Comparison of ENCODE assay signal across 28 cellular contexts in the genomic region with DNA sequence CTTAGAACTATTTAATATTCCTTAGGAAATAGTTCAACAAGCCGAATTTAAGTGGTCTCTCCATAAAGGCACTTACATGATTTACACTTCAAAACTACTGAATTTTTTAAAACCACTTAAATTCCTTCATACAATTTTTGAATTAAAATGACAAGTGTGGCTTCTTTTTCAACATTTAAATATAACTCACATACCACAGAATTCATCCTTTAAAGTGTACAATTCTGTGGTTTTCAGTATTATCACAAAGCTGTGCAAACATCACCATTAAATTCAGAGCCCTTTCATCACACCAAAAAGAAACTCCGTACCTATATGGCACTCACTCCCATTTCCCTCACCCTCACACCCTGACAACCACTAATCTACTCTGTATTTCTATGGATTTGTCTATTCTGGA.
"Had no signal": no experiment of that assay in that cellular context is flagged by ENCODE, and none has a peak within 500 bp of the region (broad histone marks: within the 10 kb centered on the region; RNA-seq: fewer than 3 reads in every experiment).

No MANE protein-coding gene starts in this region.

- H3K4me3 ChIP-seq: body of pancreas, MG63 had no signal

- H3K27me3 ChIP-seq: body of pancreas, MG63 had no signal

- H3K27ac ChIP-seq: body of pancreas had no signal

- H3K36me3 ChIP-seq: MG63 had no signal

- H3K4me1 ChIP-seq: body of pancreas had no signal

- H3K4me3 Mint-ChIP-seq: activated naive CD4-positive, alpha-beta T cell treated with anti-CD3 and anti-CD28 coated beads for 36 hours; activated naive CD8-positive, alpha-beta T cell; activated T-cell treated with anti-CD3 and anti-CD28 coated beads, Interleukin-2, amount 50 U/mL, for 4 hours; central memory CD8-positive, alpha-beta T cell had no signal

- ATAC-seq: activated CD4-positive, CD25-positive, alpha-beta regulatory T cell treated with anti-CD3 and anti-CD28 coated beads, Interleukin-2, amount 50 U/mL, for 24 hours; activated T-cell treated with anti-CD3 and anti-CD28 coated beads, Interleukin-2, amount 50 U/mL, for 4 hours; body of pancreas; Panc1; Right ventricle myocardium inferior had no signal

- H3K9ac ChIP-seq: SK-N-SH had no signal

- H3K9me3 Mint-ChIP-seq: activated naive CD4-positive, alpha-beta T cell treated with anti-CD3 and anti-CD28 coated beads for 36 hours; activated T-cell treated with anti-CD3 and anti-CD28 coated beads, Interleukin-2, amount 50 U/mL, for 4 hours; central memory CD8-positive, alpha-beta T cell had no signal

- H3K4me2 ChIP-seq: SK-N-SH had no signal

- H3K9me3 ChIP-seq: body of pancreas, MG63, SK-N-SH had no signal

- DNase-seq: activated CD4-positive, alpha-beta T cell treated with anti-CD3 and anti-CD28 coated beads for 48 hours; activated CD4-positive, alpha-beta T cell treated with anti-CD3 and anti-CD28 coated beads, Interleukin-2, amount 50 U/mL, for 4 hours; activated CD8-positive, alpha-beta memory T cell treated with anti-CD3 and anti-CD28 coated beads for 24 hours; activated gamma-delta T cell; activated naive CD4-positive, alpha-beta T cell treated with anti-CD3 and anti-CD28 coated beads for 36 hours; activated T-cell treated with anti-CD3 and anti-CD28 coated beads, Interleukin-2, amount 50 U/mL, for 4 hours; aorta; body of pancreas; MG63; MV-4-11; NCI-H1092 treated with DMSO at 0.1 percent for 48 hours; NCI-H1417 treated with DMSO at 0.1 percent for 48 hours; NCI-H2029; NCI-H2107; NCI-H2171 treated with DMSO at 0.1 percent for 48 hours; NCI-H226; NCI-H510A; NCI-H526 treated with DMSO at 0.1 percent for 48 hours; NK-92 treated with Interleukin-12 subunit alpha and Interleukin-12 subunit beta, amount 100 ng/mL, for 24 hours; OCI-M1; RPMI8226; SK-N-SH; T-helper 1 cell had no signal

- H3K27ac Mint-ChIP-seq: activated naive CD4-positive, alpha-beta T cell treated with anti-CD3 and anti-CD28 coated beads for 36 hours; activated naive CD8-positive, alpha-beta T cell had no signal

- H3K27me3 Mint-ChIP-seq: activated naive CD8-positive, alpha-beta T cell; central memory CD8-positive, alpha-beta T cell had no signal

- H3K4me1 Mint-ChIP-seq: central memory CD8-positive, alpha-beta T cell had no signal
